In genomic region chr9:132114102-132114707, GRCh38 we compare ENCODE assay signal across 1 cellular context.
A peak's percentile ranks its signal among the peaks of the same experiment; 100 is the strongest.
TF ChIP-seq lines count a peak whose summit lies in the region.

No MANE protein-coding gene starts in this region.

TF ChIP-seq in HepG2, 621 proteins besides CTCF, POLR2A, EP300 and RAD21 (continued from another document and continues in another):
- TF ChIP-seq ZNF883 (CRISPR knock-in tag; IDR thresholded peaks at IDR 0.05; ENCODE audit: not compliant biosample characterization) (peak; percentile 93), ZNF260 (CRISPR knock-in tag; IDR thresholded peaks at IDR 0.05; ENCODE audit: borderline replicate concordance, low read depth) (no peak), ZNF841 (CRISPR knock-in tag; IDR thresholded peaks at IDR 0.05; ENCODE audit: borderline replicate concordance) (peak; percentile 95), ZNF224 (CRISPR knock-in tag; IDR thresholded peaks at IDR 0.05) (peak; percentile 77; the same call in 1 of the 2 replicates), DR1 (CRISPR knock-in tag; IDR thresholded peaks at IDR 0.05) (0 out of 2 replicates have a peak, but pooled peaks have one; percentile 42), MIER3 (CRISPR knock-in tag; IDR thresholded peaks at IDR 0.05; ENCODE audit: borderline replicate concordance) (peak; percentile 96), ZNF646 (CRISPR knock-in tag; IDR thresholded peaks at IDR 0.05) (peak; percentile 74), ZNF672 (CRISPR knock-in tag; IDR thresholded peaks at IDR 0.05) (peak; percentile 77; the same call in 1 of the 2 replicates), ZNF777 (CRISPR knock-in tag; IDR thresholded peaks at IDR 0.05) (peak; percentile 81), NR3C1 (CRISPR knock-in tag; IDR thresholded peaks at IDR 0.05) (peak; percentile 88; the same call in 1 of the 2 replicates), ZNF720 (CRISPR knock-in tag; IDR thresholded peaks at IDR 0.05) (peak; percentile 96; the same call in 1 of the 2 replicates), ZNF670 (CRISPR knock-in tag; IDR thresholded peaks at IDR 0.05; ENCODE audit: borderline replicate concordance) (peak; percentile 77; the same call in 1 of the 2 replicates), FOXO1 (CRISPR knock-in tag; IDR thresholded peaks at IDR 0.05) (peak; percentile 89), IKZF1 (IDR thresholded peaks at IDR 0.05) (no peak), BRF2 (CRISPR knock-in tag; IDR thresholded peaks at IDR 0.05) (no peak), SRSF1 (optimal IDR thresholded peaks at IDR 0.05; ENCODE audit: low read depth, low read length) (no peak), ZNF660 (CRISPR knock-in tag; IDR thresholded peaks at IDR 0.05; ENCODE audit: borderline replicate concordance, low read depth) (0 out of 2 replicates have a peak, but pooled peaks have one; percentile 80), SALL2 (CRISPR knock-in tag; IDR thresholded peaks at IDR 0.05) (peak; percentile 82; the same call in 1 of the 2 replicates), ZNF776 (CRISPR knock-in tag; IDR thresholded peaks at IDR 0.05) (0 out of 2 replicates have a peak, but pooled peaks have one; percentile 31), ZIK1 (CRISPR knock-in tag; IDR thresholded peaks at IDR 0.05; ENCODE audit: borderline replicate concordance, low read depth) (peak; percentile 92), HOXA7 (CRISPR knock-in tag; IDR thresholded peaks at IDR 0.05) (peak; percentile 95; the same call in 1 of the 2 replicates), NCOA2 (CRISPR knock-in tag; IDR thresholded peaks at IDR 0.05) (peak; percentile 89), ZNF570 (CRISPR knock-in tag; IDR thresholded peaks at IDR 0.05; ENCODE audit: borderline replicate concordance) (peak; percentile 85; the same call in 1 of the 2 replicates), ZNF629 (CRISPR knock-in tag; conservative IDR thresholded peaks at IDR 0.05) (no peak; the same call in 1 of the 2 replicates), CERS6 (CRISPR knock-in tag; IDR thresholded peaks at IDR 0.05) (peak; percentile 93), IRF2 (CRISPR knock-in tag; IDR thresholded peaks at IDR 0.05) (peak; percentile 94), ESRRA (CRISPR knock-in tag; IDR thresholded peaks at IDR 0.05; ENCODE audit: low read depth) (no peak), SPEN (CRISPR knock-in tag; IDR thresholded peaks at IDR 0.05; ENCODE audit: low read depth) (peak; percentile 88; the same call in 1 of the 2 replicates), NFYC (CRISPR knock-in tag; IDR thresholded peaks at IDR 0.05) (peak; percentile 60), NR2C2 (CRISPR knock-in tag; IDR thresholded peaks at IDR 0.05; ENCODE audit: borderline replicate concordance) (peak; percentile 38; the same call in 1 of the 2 replicates), ZBTB21 (CRISPR knock-in tag; IDR thresholded peaks at IDR 0.05) (peak; percentile 80; the same call in 1 of the 2 replicates), PLRG1 (conservative IDR thresholded peaks at IDR 0.05) (no peak)
- TF ChIP-seq, protein P1, sequence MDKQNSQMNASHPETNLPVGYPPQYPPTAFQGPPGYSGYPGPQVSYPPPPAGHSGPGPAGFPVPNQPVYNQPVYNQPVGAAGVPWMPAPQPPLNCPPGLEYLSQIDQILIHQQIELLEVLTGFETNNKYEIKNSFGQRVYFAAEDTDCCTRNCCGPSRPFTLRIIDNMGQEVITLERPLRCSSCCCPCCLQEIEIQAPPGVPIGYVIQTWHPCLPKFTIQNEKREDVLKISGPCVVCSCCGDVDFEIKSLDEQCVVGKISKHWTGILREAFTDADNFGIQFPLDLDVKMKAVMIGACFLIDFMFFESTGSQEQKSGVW (CRISPR knock-in tag; IDR thresholded peaks at IDR 0.05; ENCODE audit: borderline replicate concordance) = peak; percentile 94
- TF ChIP-seq, protein P2, sequence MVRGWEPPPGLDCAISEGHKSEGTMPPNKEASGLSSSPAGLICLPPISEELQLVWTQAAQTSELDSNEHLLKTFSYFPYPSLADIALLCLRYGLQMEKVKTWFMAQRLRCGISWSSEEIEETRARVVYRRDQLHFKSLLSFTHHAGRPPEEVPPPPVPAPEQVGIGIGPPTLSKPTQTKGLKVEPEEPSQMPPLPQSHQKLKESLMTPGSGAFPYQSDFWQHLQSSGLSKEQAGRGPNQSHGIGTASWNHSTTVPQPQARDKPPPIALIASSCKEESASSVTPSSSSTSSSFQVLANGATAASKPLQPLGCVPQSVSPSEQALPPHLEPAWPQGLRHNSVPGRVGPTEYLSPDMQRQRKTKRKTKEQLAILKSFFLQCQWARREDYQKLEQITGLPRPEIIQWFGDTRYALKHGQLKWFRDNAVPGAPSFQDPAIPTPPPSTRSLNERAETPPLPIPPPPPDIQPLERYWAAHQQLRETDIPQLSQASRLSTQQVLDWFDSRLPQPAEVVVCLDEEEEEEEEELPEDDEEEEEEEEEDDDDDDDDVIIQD (CRISPR knock-in tag; IDR thresholded peaks at IDR 0.05; ENCODE audit: low read depth) = peak; percentile 88
- TF ChIP-seq, protein P3, sequence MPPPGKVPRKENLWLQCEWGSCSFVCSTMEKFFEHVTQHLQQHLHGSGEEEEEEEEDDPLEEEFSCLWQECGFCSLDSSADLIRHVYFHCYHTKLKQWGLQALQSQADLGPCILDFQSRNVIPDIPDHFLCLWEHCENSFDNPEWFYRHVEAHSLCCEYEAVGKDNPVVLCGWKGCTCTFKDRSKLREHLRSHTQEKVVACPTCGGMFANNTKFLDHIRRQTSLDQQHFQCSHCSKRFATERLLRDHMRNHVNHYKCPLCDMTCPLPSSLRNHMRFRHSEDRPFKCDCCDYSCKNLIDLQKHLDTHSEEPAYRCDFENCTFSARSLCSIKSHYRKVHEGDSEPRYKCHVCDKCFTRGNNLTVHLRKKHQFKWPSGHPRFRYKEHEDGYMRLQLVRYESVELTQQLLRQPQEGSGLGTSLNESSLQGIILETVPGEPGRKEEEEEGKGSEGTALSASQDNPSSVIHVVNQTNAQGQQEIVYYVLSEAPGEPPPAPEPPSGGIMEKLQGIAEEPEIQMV (CRISPR knock-in tag; IDR thresholded peaks at IDR 0.05; ENCODE audit: low read depth) = peak; percentile 79; the same call in 1 of the 2 replicates
- TF ChIP-seq, protein P4, sequence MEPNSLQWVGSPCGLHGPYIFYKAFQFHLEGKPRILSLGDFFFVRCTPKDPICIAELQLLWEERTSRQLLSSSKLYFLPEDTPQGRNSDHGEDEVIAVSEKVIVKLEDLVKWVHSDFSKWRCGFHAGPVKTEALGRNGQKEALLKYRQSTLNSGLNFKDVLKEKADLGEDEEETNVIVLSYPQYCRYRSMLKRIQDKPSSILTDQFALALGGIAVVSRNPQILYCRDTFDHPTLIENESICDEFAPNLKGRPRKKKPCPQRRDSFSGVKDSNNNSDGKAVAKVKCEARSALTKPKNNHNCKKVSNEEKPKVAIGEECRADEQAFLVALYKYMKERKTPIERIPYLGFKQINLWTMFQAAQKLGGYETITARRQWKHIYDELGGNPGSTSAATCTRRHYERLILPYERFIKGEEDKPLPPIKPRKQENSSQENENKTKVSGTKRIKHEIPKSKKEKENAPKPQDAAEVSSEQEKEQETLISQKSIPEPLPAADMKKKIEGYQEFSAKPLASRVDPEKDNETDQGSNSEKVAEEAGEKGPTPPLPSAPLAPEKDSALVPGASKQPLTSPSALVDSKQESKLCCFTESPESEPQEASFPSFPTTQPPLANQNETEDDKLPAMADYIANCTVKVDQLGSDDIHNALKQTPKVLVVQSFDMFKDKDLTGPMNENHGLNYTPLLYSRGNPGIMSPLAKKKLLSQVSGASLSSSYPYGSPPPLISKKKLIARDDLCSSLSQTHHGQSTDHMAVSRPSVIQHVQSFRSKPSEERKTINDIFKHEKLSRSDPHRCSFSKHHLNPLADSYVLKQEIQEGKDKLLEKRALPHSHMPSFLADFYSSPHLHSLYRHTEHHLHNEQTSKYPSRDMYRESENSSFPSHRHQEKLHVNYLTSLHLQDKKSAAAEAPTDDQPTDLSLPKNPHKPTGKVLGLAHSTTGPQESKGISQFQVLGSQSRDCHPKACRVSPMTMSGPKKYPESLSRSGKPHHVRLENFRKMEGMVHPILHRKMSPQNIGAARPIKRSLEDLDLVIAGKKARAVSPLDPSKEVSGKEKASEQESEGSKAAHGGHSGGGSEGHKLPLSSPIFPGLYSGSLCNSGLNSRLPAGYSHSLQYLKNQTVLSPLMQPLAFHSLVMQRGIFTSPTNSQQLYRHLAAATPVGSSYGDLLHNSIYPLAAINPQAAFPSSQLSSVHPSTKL (CRISPR knock-in tag; IDR thresholded peaks at IDR 0.05) = peak; percentile 80
- TF ChIP-seq, protein P5, sequence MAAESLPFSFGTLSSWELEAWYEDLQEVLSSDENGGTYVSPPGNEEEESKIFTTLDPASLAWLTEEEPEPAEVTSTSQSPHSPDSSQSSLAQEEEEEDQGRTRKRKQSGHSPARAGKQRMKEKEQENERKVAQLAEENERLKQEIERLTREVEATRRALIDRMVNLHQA (CRISPR knock-in tag; IDR thresholded peaks at IDR 0.05) = peak; percentile 82; the same call in 1 of the 2 replicates
- TF ChIP-seq, protein P6, sequence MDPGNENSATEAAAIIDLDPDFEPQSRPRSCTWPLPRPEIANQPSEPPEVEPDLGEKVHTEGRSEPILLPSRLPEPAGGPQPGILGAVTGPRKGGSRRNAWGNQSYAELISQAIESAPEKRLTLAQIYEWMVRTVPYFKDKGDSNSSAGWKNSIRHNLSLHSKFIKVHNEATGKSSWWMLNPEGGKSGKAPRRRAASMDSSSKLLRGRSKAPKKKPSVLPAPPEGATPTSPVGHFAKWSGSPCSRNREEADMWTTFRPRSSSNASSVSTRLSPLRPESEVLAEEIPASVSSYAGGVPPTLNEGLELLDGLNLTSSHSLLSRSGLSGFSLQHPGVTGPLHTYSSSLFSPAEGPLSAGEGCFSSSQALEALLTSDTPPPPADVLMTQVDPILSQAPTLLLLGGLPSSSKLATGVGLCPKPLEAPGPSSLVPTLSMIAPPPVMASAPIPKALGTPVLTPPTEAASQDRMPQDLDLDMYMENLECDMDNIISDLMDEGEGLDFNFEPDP (CRISPR knock-in tag; conservative IDR thresholded peaks at IDR 0.05) = peak; percentile 95; the same call in 1 of the 2 replicates
- TF ChIP-seq, protein P7, sequence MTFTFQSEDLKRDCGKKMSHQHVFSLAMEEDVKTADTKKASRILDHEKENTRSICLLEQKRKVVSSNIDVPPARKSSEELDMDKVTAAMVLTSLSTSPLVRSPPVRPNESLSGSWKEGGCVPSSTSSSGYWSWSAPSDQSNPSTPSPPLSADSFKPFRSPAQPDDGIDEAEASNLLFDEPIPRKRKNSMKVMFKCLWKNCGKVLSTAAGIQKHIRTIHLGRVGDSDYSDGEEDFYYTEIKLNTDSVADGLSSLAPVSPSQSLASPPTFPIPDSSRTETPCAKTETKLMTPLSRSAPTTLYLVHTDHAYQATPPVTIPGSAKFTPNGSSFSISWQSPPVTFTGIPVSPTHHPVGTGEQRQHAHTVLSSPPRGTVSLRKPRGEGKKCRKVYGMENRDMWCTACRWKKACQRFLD (CRISPR knock-in tag; IDR thresholded peaks at IDR 0.05; ENCODE audit: borderline replicate concordance) = peak; percentile 85; the same call in 1 of the 2 replicates
